1 cellular context compared by ENCODE assay signal in the genomic region with DNA sequence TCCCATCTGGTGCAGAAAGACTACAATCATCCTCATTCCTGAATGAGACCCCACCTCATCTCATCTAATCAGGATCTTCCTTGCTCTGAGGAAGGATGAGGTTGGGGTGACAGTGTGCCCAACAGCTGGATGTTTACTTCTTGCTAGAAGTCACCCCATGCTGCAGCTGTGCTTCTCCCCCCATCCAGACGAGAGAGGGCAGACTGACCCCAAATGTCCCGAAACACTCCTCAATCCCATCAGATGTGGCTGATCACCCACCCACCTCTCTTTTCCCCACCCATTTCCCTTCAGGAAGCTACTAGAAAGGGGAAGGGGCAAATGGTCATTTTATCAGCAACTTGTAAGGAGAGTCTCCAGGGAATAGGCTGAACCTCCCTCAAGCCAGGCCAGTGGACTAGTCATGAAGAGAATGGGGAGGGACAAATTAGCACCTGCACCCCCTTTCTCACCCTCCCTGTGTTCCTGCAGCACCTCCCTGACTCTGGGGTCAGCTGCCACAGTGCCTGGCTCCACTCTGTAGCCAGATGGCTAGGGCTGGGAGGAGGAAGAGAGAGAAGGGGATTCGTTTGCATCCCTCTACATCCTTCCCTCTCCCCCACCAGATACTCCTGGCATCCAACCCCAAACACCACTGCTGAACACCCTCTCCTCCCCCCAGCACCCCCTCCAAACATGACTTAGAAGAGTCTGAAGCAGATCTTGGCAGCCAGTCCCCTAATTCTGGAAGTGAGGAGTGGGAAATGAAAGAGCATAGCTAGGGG.
TF ChIP-seq lines count a peak whose summit lies in the region.

No MANE protein-coding gene starts in this region.

TF ChIP-seq in H1, 55 proteins besides CTCF, POLR2A, EP300 and RAD21:
- TF ChIP-seq, protein P1, sequence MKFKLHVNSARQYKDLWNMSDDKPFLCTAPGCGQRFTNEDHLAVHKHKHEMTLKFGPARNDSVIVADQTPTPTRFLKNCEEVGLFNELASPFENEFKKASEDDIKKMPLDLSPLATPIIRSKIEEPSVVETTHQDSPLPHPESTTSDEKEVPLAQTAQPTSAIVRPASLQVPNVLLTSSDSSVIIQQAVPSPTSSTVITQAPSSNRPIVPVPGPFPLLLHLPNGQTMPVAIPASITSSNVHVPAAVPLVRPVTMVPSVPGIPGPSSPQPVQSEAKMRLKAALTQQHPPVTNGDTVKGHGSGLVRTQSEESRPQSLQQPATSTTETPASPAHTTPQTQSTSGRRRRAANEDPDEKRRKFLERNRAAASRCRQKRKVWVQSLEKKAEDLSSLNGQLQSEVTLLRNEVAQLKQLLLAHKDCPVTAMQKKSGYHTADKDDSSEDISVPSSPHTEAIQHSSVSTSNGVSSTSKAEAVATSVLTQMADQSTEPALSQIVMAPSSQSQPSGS (IDR thresholded peaks at IDR 0.05; ENCODE audit: low read length), result no peak
- TF ChIP-seq, protein P2, sequence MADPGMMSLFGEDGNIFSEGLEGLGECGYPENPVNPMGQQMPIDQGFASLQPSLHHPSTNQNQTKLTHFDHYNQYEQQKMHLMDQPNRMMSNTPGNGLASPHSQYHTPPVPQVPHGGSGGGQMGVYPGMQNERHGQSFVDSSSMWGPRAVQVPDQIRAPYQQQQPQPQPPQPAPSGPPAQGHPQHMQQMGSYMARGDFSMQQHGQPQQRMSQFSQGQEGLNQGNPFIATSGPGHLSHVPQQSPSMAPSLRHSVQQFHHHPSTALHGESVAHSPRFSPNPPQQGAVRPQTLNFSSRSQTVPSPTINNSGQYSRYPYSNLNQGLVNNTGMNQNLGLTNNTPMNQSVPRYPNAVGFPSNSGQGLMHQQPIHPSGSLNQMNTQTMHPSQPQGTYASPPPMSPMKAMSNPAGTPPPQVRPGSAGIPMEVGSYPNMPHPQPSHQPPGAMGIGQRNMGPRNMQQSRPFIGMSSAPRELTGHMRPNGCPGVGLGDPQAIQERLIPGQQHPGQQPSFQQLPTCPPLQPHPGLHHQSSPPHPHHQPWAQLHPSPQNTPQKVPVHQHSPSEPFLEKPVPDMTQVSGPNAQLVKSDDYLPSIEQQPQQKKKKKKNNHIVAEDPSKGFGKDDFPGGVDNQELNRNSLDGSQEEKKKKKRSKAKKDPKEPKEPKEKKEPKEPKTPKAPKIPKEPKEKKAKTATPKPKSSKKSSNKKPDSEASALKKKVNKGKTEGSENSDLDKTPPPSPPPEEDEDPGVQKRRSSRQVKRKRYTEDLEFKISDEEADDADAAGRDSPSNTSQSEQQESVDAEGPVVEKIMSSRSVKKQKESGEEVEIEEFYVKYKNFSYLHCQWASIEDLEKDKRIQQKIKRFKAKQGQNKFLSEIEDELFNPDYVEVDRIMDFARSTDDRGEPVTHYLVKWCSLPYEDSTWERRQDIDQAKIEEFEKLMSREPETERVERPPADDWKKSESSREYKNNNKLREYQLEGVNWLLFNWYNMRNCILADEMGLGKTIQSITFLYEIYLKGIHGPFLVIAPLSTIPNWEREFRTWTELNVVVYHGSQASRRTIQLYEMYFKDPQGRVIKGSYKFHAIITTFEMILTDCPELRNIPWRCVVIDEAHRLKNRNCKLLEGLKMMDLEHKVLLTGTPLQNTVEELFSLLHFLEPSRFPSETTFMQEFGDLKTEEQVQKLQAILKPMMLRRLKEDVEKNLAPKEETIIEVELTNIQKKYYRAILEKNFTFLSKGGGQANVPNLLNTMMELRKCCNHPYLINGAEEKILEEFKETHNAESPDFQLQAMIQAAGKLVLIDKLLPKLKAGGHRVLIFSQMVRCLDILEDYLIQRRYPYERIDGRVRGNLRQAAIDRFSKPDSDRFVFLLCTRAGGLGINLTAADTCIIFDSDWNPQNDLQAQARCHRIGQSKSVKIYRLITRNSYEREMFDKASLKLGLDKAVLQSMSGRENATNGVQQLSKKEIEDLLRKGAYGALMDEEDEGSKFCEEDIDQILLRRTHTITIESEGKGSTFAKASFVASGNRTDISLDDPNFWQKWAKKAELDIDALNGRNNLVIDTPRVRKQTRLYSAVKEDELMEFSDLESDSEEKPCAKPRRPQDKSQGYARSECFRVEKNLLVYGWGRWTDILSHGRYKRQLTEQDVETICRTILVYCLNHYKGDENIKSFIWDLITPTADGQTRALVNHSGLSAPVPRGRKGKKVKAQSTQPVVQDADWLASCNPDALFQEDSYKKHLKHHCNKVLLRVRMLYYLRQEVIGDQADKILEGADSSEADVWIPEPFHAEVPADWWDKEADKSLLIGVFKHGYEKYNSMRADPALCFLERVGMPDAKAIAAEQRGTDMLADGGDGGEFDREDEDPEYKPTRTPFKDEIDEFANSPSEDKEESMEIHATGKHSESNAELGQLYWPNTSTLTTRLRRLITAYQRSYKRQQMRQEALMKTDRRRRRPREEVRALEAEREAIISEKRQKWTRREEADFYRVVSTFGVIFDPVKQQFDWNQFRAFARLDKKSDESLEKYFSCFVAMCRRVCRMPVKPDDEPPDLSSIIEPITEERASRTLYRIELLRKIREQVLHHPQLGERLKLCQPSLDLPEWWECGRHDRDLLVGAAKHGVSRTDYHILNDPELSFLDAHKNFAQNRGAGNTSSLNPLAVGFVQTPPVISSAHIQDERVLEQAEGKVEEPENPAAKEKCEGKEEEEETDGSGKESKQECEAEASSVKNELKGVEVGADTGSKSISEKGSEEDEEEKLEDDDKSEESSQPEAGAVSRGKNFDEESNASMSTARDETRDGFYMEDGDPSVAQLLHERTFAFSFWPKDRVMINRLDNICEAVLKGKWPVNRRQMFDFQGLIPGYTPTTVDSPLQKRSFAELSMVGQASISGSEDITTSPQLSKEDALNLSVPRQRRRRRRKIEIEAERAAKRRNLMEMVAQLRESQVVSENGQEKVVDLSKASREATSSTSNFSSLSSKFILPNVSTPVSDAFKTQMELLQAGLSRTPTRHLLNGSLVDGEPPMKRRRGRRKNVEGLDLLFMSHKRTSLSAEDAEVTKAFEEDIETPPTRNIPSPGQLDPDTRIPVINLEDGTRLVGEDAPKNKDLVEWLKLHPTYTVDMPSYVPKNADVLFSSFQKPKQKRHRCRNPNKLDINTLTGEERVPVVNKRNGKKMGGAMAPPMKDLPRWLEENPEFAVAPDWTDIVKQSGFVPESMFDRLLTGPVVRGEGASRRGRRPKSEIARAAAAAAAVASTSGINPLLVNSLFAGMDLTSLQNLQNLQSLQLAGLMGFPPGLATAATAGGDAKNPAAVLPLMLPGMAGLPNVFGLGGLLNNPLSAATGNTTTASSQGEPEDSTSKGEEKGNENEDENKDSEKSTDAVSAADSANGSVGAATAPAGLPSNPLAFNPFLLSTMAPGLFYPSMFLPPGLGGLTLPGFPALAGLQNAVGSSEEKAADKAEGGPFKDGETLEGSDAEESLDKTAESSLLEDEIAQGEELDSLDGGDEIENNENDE (IDR thresholded peaks at IDR 0.05; ENCODE audit: insufficient replicate concordance, low read length), result no peak
- TF ChIP-seq TCF12 (IDR thresholded peaks at IDR 0.05; ENCODE audit: low read depth, low read length) (no peak), SP1 (IDR thresholded peaks at IDR 0.05; ENCODE audit: low read depth, low read length) (no peak), ZNF274 (IDR thresholded peaks at IDR 0.05; ENCODE audit: borderline replicate concordance, extremely low read depth, low read length) (no peak), SIX5 (IDR thresholded peaks at IDR 0.05; ENCODE audit: low read depth, low read length) (no peak), MAFK (IDR thresholded peaks at IDR 0.05; ENCODE audit: low read depth, low read length) (no peak), HDAC2 (IDR thresholded peaks at IDR 0.05; ENCODE audit: borderline replicate concordance in 1 of 2, low read depth in 2 of 2, low read length in 2 of 2) (no peak)
- TF ChIP-seq, protein P3, sequence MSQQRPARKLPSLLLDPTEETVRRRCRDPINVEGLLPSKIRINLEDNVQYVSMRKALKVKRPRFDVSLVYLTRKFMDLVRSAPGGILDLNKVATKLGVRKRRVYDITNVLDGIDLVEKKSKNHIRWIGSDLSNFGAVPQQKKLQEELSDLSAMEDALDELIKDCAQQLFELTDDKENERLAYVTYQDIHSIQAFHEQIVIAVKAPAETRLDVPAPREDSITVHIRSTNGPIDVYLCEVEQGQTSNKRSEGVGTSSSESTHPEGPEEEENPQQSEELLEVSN (IDR thresholded peaks at IDR 0.05), result no peak
TF ChIP-seq in H1: peak in this region for 0.
